Comparison of ENCODE assay signal across 8 cellular contexts in genomic region chr6:99425647-99426453, GRCh38. TPM values are rescaled to one million over a fixed set of nuclear protein-coding genes. Genes with fewer than 3 reads are reported as not detected.
DNase-seq lines count a peak whose midpoint lies in the region; ATAC-seq and TF ChIP-seq lines count a peak whose summit lies in the region.

No MANE protein-coding gene starts in this region.

- intact Hi-C loops in activated T-helper 2 cell treated with anti-CD3 and anti-CD28 coated beads, Interferon-gamma antibody, Interleukin-2, Interleukin-4, amounts not matched to agents 10 μg/mL and 5 μg/mL and 100 μg/mL, durations not matched to agents 14 hours and 24 hours and 36 hours (cut with micrococcal nuclease), result loop anchor here (1.0 to 2.0 kb wide), 6 partner anchors 19 to 142 kb away; partner anchors contain the start of genes CCNC, COQ3 and USP45

- H3K4me3 Mint-ChIP-seq in activated T-helper 2 cell treated with anti-CD3 and anti-CD28 coated beads, Interferon-gamma antibody, Interleukin-2, Interleukin-4, amounts not matched to agents 10 μg/mL and 5 μg/mL and 100 μg/mL, durations not matched to agents 14 hours and 24 hours and 36 hours (ENCODE audit: low read depth), result peak overlapping the region; percentile 98
- peak overlapping the region; percentile 96 for H3K4me3 Mint-ChIP-seq in nephron progenitor cell
- peak overlapping the region; percentile 93 to 100 for H3K4me3 Mint-ChIP-seq in stimulated activated naive CD8-positive, alpha-beta T cell treated with anti-CD3 and anti-CD28 coated beads, Interleukin-15, amount 100 ng/mL, for 72 hours

- H3K27ac Mint-ChIP-seq in activated T-helper 2 cell treated with anti-CD3 and anti-CD28 coated beads, Interferon-gamma antibody, Interleukin-2, Interleukin-4, amounts not matched to agents 10 μg/mL and 5 μg/mL and 100 μg/mL, durations not matched to agents 14 hours and 24 hours and 36 hours, result peak overlapping the region; percentile 100
- H3K27ac Mint-ChIP-seq in nephron progenitor cell, result peak overlapping the region; percentile 100
- H3K27ac Mint-ChIP-seq in stimulated activated naive CD8-positive, alpha-beta T cell treated with anti-CD3 and anti-CD28 coated beads, Interleukin-15, amount 100 ng/mL, for 72 hours, result peak overlapping the region; percentile 100

- H2AFZ ChIP-seq in DND-41 (ENCODE audit: low read depth, low read length), result peak overlapping the region; percentile 87

- H3K36me3 Mint-ChIP-seq in activated T-helper 2 cell treated with anti-CD3 and anti-CD28 coated beads, Interferon-gamma antibody, Interleukin-2, Interleukin-4, amounts not matched to agents 10 μg/mL and 5 μg/mL and 100 μg/mL, durations not matched to agents 14 hours and 24 hours and 36 hours (ENCODE audit: low read depth), result peaks cover 46% of the 10 kb centered on the region
- H3K36me3 Mint-ChIP-seq in nephron progenitor cell (ENCODE audit: low read depth), result peaks cover 54% of the 10 kb centered on the region

- peaks cover 56% of the 10 kb centered on the region for H3K4me1 ChIP-seq in DND-41 (ENCODE audit: insufficient read depth, low read length)

- ATAC-seq in DND-41 (ENCODE audit: insufficient read depth, low read depth), result peak; percentile 56
- ATAC-seq in GM21737 (IDR thresholded peaks at IDR 0.05; ENCODE audit: unreplicated experiment), result peak; percentile 49
- ATAC-seq in stimulated activated naive CD8-positive, alpha-beta T cell treated with anti-CD3 and anti-CD28 coated beads, Interleukin-15, amount 100 ng/mL, for 72 hours, result peak; percentile 67

- peak overlapping the region; percentile 79 for H3K9ac ChIP-seq in DND-41 (ENCODE audit: low read depth, low read length)

- DNase-seq in DND-41 (peak; percentile 81), KBM-7 (peak; percentile 95), RKO (ENCODE audit: low spot score) (peak; percentile 96), fibroblast of villous mesenchyme (ENCODE audit: low read depth) (peak; percentile 90), nephron progenitor cell (peak; percentile 82)
- no peak for DNase-seq in activated T-helper 2 cell treated with anti-CD3 and anti-CD28 coated beads, Interferon-gamma antibody, Interleukin-2, Interleukin-4, amounts not matched to agents 10 μg/mL and 5 μg/mL and 100 μg/mL, durations not matched to agents 14 hours and 24 hours and 36 hours (ENCODE audit: low spot score)
- DNase-seq in stimulated activated naive CD8-positive, alpha-beta T cell treated with anti-CD3 and anti-CD28 coated beads, Interleukin-15, amount 100 ng/mL, for 72 hours, result peak; percentile 51 to 60

- H3K4me3 ChIP-seq in DND-41 (ENCODE audit: low read depth in 1 of 2, low read length in 2 of 2) (peak overlapping the region; percentile 38 to 75), fibroblast of villous mesenchyme (ENCODE audit: low read depth, low read length) (peak overlapping the region; percentile 99)

- no peaks in the 10 kb centered on the region for H3K9me3 Mint-ChIP-seq in activated T-helper 2 cell treated with anti-CD3 and anti-CD28 coated beads, Interferon-gamma antibody, Interleukin-2, Interleukin-4, amounts not matched to agents 10 μg/mL and 5 μg/mL and 100 μg/mL, durations not matched to agents 14 hours and 24 hours and 36 hours
- no peaks in the 10 kb centered on the region for H3K9me3 Mint-ChIP-seq in nephron progenitor cell
- H3K9me3 Mint-ChIP-seq in stimulated activated naive CD8-positive, alpha-beta T cell treated with anti-CD3 and anti-CD28 coated beads, Interleukin-15, amount 100 ng/mL, for 72 hours, result no peaks in the 10 kb centered on the region

- TF ChIP-seq CTCF in DND-41 (IDR thresholded peaks at IDR 0.05; ENCODE audit: borderline replicate concordance, extremely low read depth, low read length, poor library complexity, severe bottlenecking), result peak; percentile 65
- peak; percentile 51 for TF ChIP-seq CTCF in fibroblast of villous mesenchyme (IDR thresholded peaks at IDR 0.05; ENCODE audit: insufficient read depth, low read depth, low read length)
- peak; percentile 42 for TF ChIP-seq CTCF in nephron progenitor cell (IDR thresholded peaks at IDR 0.05)

- no peaks in the 10 kb centered on the region for H3K9me3 ChIP-seq in DND-41 (ENCODE audit: insufficient read depth, low read length, severe bottlenecking)

- peak overlapping the region; percentile 80 for H3K4me2 ChIP-seq in DND-41 (ENCODE audit: insufficient read depth, low read length)

- H3K27me3 Mint-ChIP-seq in activated T-helper 2 cell treated with anti-CD3 and anti-CD28 coated beads, Interferon-gamma antibody, Interleukin-2, Interleukin-4, amounts not matched to agents 10 μg/mL and 5 μg/mL and 100 μg/mL, durations not matched to agents 14 hours and 24 hours and 36 hours (ENCODE audit: low read depth), result no peaks in the 10 kb centered on the region
- peaks cover 8% of the 10 kb centered on the region for H3K27me3 Mint-ChIP-seq in nephron progenitor cell (ENCODE audit: low read depth, poor library complexity)
- no peaks in the 10 kb centered on the region for H3K27me3 Mint-ChIP-seq in stimulated activated naive CD8-positive, alpha-beta T cell treated with anti-CD3 and anti-CD28 coated beads, Interleukin-15, amount 100 ng/mL, for 72 hours

- in situ Hi-C loops in KBM-7 (cut with MboI; ENCODE audit: low pct_unique_long_range_greater_than_20kb, low sequenced_read_pairs), result no loop called here

- peak overlapping the region; percentile 96 for H3K27ac ChIP-seq in DND-41 (ENCODE audit: low read length)

- H3K4me1 Mint-ChIP-seq in activated T-helper 2 cell treated with anti-CD3 and anti-CD28 coated beads, Interferon-gamma antibody, Interleukin-2, Interleukin-4, amounts not matched to agents 10 μg/mL and 5 μg/mL and 100 μg/mL, durations not matched to agents 14 hours and 24 hours and 36 hours (ENCODE audit: low read depth), result peaks cover 50% of the 10 kb centered on the region
- peaks cover 64% of the 10 kb centered on the region for H3K4me1 Mint-ChIP-seq in nephron progenitor cell
- H3K4me1 Mint-ChIP-seq in stimulated activated naive CD8-positive, alpha-beta T cell treated with anti-CD3 and anti-CD28 coated beads, Interleukin-15, amount 100 ng/mL, for 72 hours, result peaks cover 61% of the 10 kb centered on the region

- H4K20me1 ChIP-seq in DND-41 (ENCODE audit: insufficient read depth, low read length), result peaks cover 37% of the 10 kb centered on the region

- H3K79me2 ChIP-seq in DND-41 (ENCODE audit: insufficient read depth, low read length), result peaks cover 65% of the 10 kb centered on the region

- H3K36me3 ChIP-seq in DND-41 (ENCODE audit: insufficient read depth, low read length), result peaks cover 33% of the 10 kb centered on the region

- H3K27me3 ChIP-seq in DND-41 (ENCODE audit: insufficient read depth, low read length, poor library complexity), result no peaks in the 10 kb centered on the region

RNA-seq across cellular contexts. Expression of gene PNISR, which starts 0.7 kb away (rescaled TPM):
- total RNA-seq in activated T-helper 2 cell treated with anti-CD3 and anti-CD28 coated beads, Interferon-gamma antibody, Interleukin-2, Interleukin-4, amounts not matched to agents 10 μg/mL and 5 μg/mL and 100 μg/mL, durations not matched to agents 14 hours and 24 hours and 36 hours, result 125 and 129 TPM in 2 replicates
- total RNA-seq in fibroblast of villous mesenchyme, result 44.8 and 82.0 TPM in 2 replicates

RNA-seq across cellular contexts. Expression of gene COQ3, which starts 31.9 kb away (rescaled TPM):
- 12.9 and 13.7 TPM in 2 replicates for total RNA-seq in activated T-helper 2 cell treated with anti-CD3 and anti-CD28 coated beads, Interferon-gamma antibody, Interleukin-2, Interleukin-4, amounts not matched to agents 10 μg/mL and 5 μg/mL and 100 μg/mL, durations not matched to agents 14 hours and 24 hours and 36 hours
- total RNA-seq in fibroblast of villous mesenchyme, result 6.1 and 9.1 TPM in 2 replicates
